ENCODE assay signal across 15 cellular contexts in genomic region chr17:8668181-8668740, GRCh38. TPM values are rescaled to one million over a fixed set of nuclear protein-coding genes. Genes with fewer than 3 reads are reported as not detected.
DNase-seq lines count a peak whose midpoint lies in the region; ATAC-seq and TF ChIP-seq lines count a peak whose summit lies in the region.
"Had no signal": no experiment of that assay in that cellular context is flagged by ENCODE, and none has a peak within 500 bp of the region (broad histone marks: within the 10 kb centered on the region; RNA-seq: fewer than 3 reads in every experiment).

No MANE protein-coding gene starts in this region.

- H3K79me1 ChIP-seq in H9 (ENCODE audit: insufficient read depth, low read depth, low read length, poor library complexity, severe bottlenecking) = no peaks in the 10 kb centered on the region

- H3K9ac ChIP-seq in H9 (ENCODE audit: extremely low read depth, insufficient read length, low read length) = no peak overlapping the region

- no peaks in the 10 kb centered on the region for H3K23me2 ChIP-seq in H9 (ENCODE audit: insufficient read length, low read depth, low read length, poor library complexity, severe bottlenecking)

- H3K36me3 Mint-ChIP-seq in chondrocyte (ENCODE audit: low read depth) = no peaks in the 10 kb centered on the region
- no peaks in the 10 kb centered on the region for H3K36me3 Mint-ChIP-seq in H9 (ENCODE audit: insufficient read depth in 1 of 3, low read depth in 3 of 3)
- H3K36me3 Mint-ChIP-seq: CD14-positive monocyte; CD8-positive, alpha-beta T cell had no signal

- H3K4me1 ChIP-seq in upper lobe of right lung (peaks cover 8% of the 10 kb centered on the region), H9 (ENCODE audit: insufficient read depth, low read length) (no peaks in the 10 kb centered on the region)
- H3K4me1 ChIP-seq: HAP-1 had no signal

- no peaks in the 10 kb centered on the region for H3K9me3 ChIP-seq in upper lobe of right lung
- H3K9me3 ChIP-seq in H9 (ENCODE audit: control insufficient read depth, low read depth, low read length) = no peaks in the 10 kb centered on the region
- H3K9me3 ChIP-seq: HAP-1 had no signal

- no peak overlapping the region for H3K4ac ChIP-seq in H9 (ENCODE audit: low read depth, low read length)

- H3K4me1 Mint-ChIP-seq in chondrocyte (ENCODE audit: low read depth) (peaks cover 28% of the 10 kb centered on the region), H9 (peaks cover 2 to 9% of the 10 kb centered on the region in 2 experiments; a peak in 2 of 4 replicates)
- H3K4me1 Mint-ChIP-seq: CD14-positive monocyte had no signal

- DNase-seq in chondrocyte (ENCODE audit: low spot score) (no peak), fibroblast of pulmonary artery (ENCODE audit: low read depth) (peak; percentile 79), pulmonary artery endothelial cell (ENCODE audit: low read depth, low spot score) (peak; percentile 45), HCEC 1CT (no peak), upper lobe of right lung (no peak), H9 (no peak)
- DNase-seq: CD8-positive, alpha-beta T cell; COR-L47; DND-41; GDM1; HFFc6 had no signal

- H3K27ac Mint-ChIP-seq in chondrocyte (ENCODE audit: unreplicated experiment) = peak overlapping the region; percentile 89
- H3K27ac Mint-ChIP-seq in H9 = no peak overlapping the region
- H3K27ac Mint-ChIP-seq: CD14-positive monocyte; CD8-positive, alpha-beta T cell; GM23338; HFFc6 had no signal

- no peak overlapping the region for H2AK5ac ChIP-seq in H9 (ENCODE audit: insufficient read length, low read length)

- H2BK12ac ChIP-seq in H9 (ENCODE audit: insufficient read length, low read depth, low read length) = no peak overlapping the region

- H2AFZ ChIP-seq in H9 (ENCODE audit: low read length) = no peak overlapping the region

- no peak overlapping the region for H4K8ac ChIP-seq in H9 (replicated peaks; ENCODE audit: insufficient read length, low read depth, low read length)

- H3K27ac ChIP-seq in upper lobe of right lung (no peak overlapping the region), H9 (ENCODE audit: insufficient read length, low read depth, low read length) (no peak overlapping the region)

- no peaks in the 10 kb centered on the region for H4K20me1 ChIP-seq in H9 (ENCODE audit: control insufficient read depth, insufficient read depth, insufficient read length)

- H4K5ac ChIP-seq in H9 (ENCODE audit: insufficient read length, low read depth, low read length) = no peak overlapping the region

- intact Hi-C loops in upper lobe of right lung (cut with DNase I) = no loop called here

- H3T11ph ChIP-seq in H9 (ENCODE audit: low read length) = no peak overlapping the region

- H3K56ac ChIP-seq in H9 (ENCODE audit: insufficient read length, low read depth, low read length) = no peak overlapping the region

- H2BK120ac ChIP-seq in H9 (ENCODE audit: low read depth, low read length, poor library complexity, severe bottlenecking) = no peak overlapping the region

- no peak overlapping the region for H3K4me2 ChIP-seq in H9 (ENCODE audit: insufficient read depth, insufficient read length, low read length)
- H3K4me2 ChIP-seq: GM23338 had no signal

- no peaks in the 10 kb centered on the region for H3K27me3 ChIP-seq in upper lobe of right lung
- H3K27me3 ChIP-seq in H9 (ENCODE audit: insufficient read depth, low read length) = no peaks in the 10 kb centered on the region

- no peaks in the 10 kb centered on the region for H3K36me3 ChIP-seq in upper lobe of right lung
- H3K36me3 ChIP-seq: HAP-1 had no signal

- no CpG with 5 or more reads among the region's 3 CpGs for WGBS in H9 (ENCODE audit: extremely low coverage, insufficient read length, low lambda C conversion rate)

- no peak overlapping the region for H3K14ac ChIP-seq in H9 (ENCODE audit: insufficient read depth, low read length)

- H3K79me2 ChIP-seq in H9 (ENCODE audit: insufficient read depth, low read length) = no peaks in the 10 kb centered on the region

- H3K18ac ChIP-seq in H9 (ENCODE audit: insufficient read length, low read depth, low read length) = no peak overlapping the region

- no peak overlapping the region for H4K91ac ChIP-seq in H9 (ENCODE audit: insufficient read length, low read depth, low read length)

- H3K4me3 Mint-ChIP-seq in chondrocyte (ENCODE audit: unreplicated experiment) (no peak overlapping the region), H9 (no peak overlapping the region)
- H3K4me3 Mint-ChIP-seq: CD14-positive monocyte; CD8-positive, alpha-beta T cell; GM23338; HFFc6 had no signal

- no peaks in the 10 kb centered on the region for H3K27me3 Mint-ChIP-seq in chondrocyte (ENCODE audit: low read depth)
- no peaks in the 10 kb centered on the region for H3K27me3 Mint-ChIP-seq in H9 (ENCODE audit: low read depth)

- no peak for TF ChIP-seq CTCF in chondrocyte (IDR thresholded peaks at IDR 0.05)
- TF ChIP-seq CTCF in fibroblast of pulmonary artery (IDR thresholded peaks at IDR 0.05; ENCODE audit: low read length, missing control alignments) = no peak
- TF ChIP-seq CTCF in upper lobe of right lung (IDR thresholded peaks at IDR 0.05) = no peak
- TF ChIP-seq CTCF in H9 (conservative IDR thresholded peaks at IDR 0.05) = no peak

- H3K4me3 ChIP-seq in fibroblast of pulmonary artery (replicated peaks; ENCODE audit: low read depth, low read length) (no peak overlapping the region), upper lobe of right lung (no peak overlapping the region)
- H3K4me3 ChIP-seq: GM23338, HAP-1 had no signal

- no peaks in the 10 kb centered on the region for H3K9me3 Mint-ChIP-seq in chondrocyte (ENCODE audit: low read depth)
- H3K9me3 Mint-ChIP-seq in H9 = no peaks in the 10 kb centered on the region
- H3K9me3 Mint-ChIP-seq: CD8-positive, alpha-beta T cell; GM23338; HFFc6 had no signal

- H2BK20ac ChIP-seq in H9 (ENCODE audit: low read depth, low read length, poor library complexity, severe bottlenecking) = no peak overlapping the region

- ATAC-seq in upper lobe of right lung = no peak
- no peak for ATAC-seq in HG02840 (IDR thresholded peaks at IDR 0.05; ENCODE audit: low FRiP score, unreplicated experiment)
- ATAC-seq: CD8-positive, alpha-beta T cell; GM23338 had no signal

- no peak overlapping the region for H3K23ac ChIP-seq in H9 (ENCODE audit: insufficient read length, low read depth, low read length)

- H2BK15ac ChIP-seq in H9 (ENCODE audit: low read depth, low read length) = no peak overlapping the region

- no peak overlapping the region for H2BK5ac ChIP-seq in H9 (ENCODE audit: insufficient read length, low read length)

RNA-seq across cellular contexts. Expression of gene MYH10, which starts 37.7 kb away (rescaled TPM):
- total RNA-seq in chondrocyte (211 to 296 TPM (median 284 TPM) in 3 replicates), pulmonary artery endothelial cell (122 and 142 TPM in 2 replicates), upper lobe of right lung (205 TPM), H9 (2021) (251 and 256 TPM in 2 replicates)

Comparison
In these comparisons a context has a peak if more than half of its experiments do, and no peak if none do; other contexts are left out.
1. DNase-seq: peak in fibroblast of pulmonary artery (single experiment) and pulmonary artery endothelial cell (single experiment); none in chondrocyte (single experiment), HCEC 1CT (single experiment), upper lobe of right lung (single experiment) and H9 (single experiment).